16 cellular contexts compared by ENCODE assay signal in genomic region chr12:13853471-13853870, GRCh38.
DNase-seq lines count a peak whose midpoint lies in the region; ATAC-seq and TF ChIP-seq lines count a peak whose summit lies in the region.
"Had no signal": no experiment of that assay in that cellular context is flagged by ENCODE, and none has a peak within 500 bp of the region (broad histone marks: within the 10 kb centered on the region; RNA-seq: fewer than 3 reads in every experiment).

No MANE protein-coding gene starts in this region.

- no peak overlapping the region for H4K8ac ChIP-seq in mesendoderm (ENCODE audit: low read depth, low read length)

- TF ChIP-seq CTCF in right atrium auricular region (IDR thresholded peaks at IDR 0.05) = no peak

- H3K79me1 ChIP-seq in mesendoderm (ENCODE audit: low read length) = no peaks in the 10 kb centered on the region

- no peak overlapping the region for H4K5ac ChIP-seq in mesendoderm (ENCODE audit: low read length)

- no peak overlapping the region for H2BK15ac ChIP-seq in mesendoderm (replicated peaks; ENCODE audit: low read depth)

- no peak overlapping the region for H3K18ac ChIP-seq in mesendoderm (ENCODE audit: low read length)

- H3K27me3 ChIP-seq in right atrium auricular region (no peaks in the 10 kb centered on the region), mesendoderm (ENCODE audit: insufficient read depth, low read length, poor library complexity) (peaks cover 5% of the 10 kb centered on the region)
- H3K27me3 ChIP-seq: BLaER1 had no signal

- no peak overlapping the region for H3K4me2 ChIP-seq in mesendoderm (ENCODE audit: low read length)
- H3K4me2 ChIP-seq: BLaER1 had no signal

- H3K23ac ChIP-seq in mesendoderm (ENCODE audit: low read length) = no peak overlapping the region

- H3K4me1 ChIP-seq in right atrium auricular region (no peaks in the 10 kb centered on the region), mesendoderm (ENCODE audit: control insufficient read depth, low read depth, low read length) (no peaks in the 10 kb centered on the region)

- no peak overlapping the region for H3K56ac ChIP-seq in mesendoderm (ENCODE audit: low read length)

- no peak overlapping the region for H3K4ac ChIP-seq in mesendoderm (ENCODE audit: low read depth, low read length)

- H3K4me3 ChIP-seq in right atrium auricular region = no peak overlapping the region
- H3K4me3 ChIP-seq in mesendoderm (ENCODE audit: low read length) = no peak overlapping the region
- H3K4me3 ChIP-seq: BLaER1, GM23248 had no signal

- WGBS in mesendoderm (ENCODE audit: extremely low coverage, insufficient coverage, low lambda C conversion rate) = no CpG with 5 or more reads among the region's 3 CpGs

- no peak overlapping the region for H2BK120ac ChIP-seq in mesendoderm (ENCODE audit: low read depth, low read length)

- no peak overlapping the region for H2BK5ac ChIP-seq in mesendoderm (ENCODE audit: low read length)

- ATAC-seq in left ventricle myocardium superior = peak; percentile 26
- ATAC-seq: CD8-positive, alpha-beta T cell had no signal

- H3K9me3 ChIP-seq in right atrium auricular region = no peaks in the 10 kb centered on the region
- H3K9me3 ChIP-seq: BLaER1 had no signal

- no peak overlapping the region for H2AK5ac ChIP-seq in mesendoderm (ENCODE audit: low read length)

- no peak for DNase-seq in left ventricle myocardium superior
- no peak for DNase-seq in right atrium auricular region (ENCODE audit: low spot score)
- peak; percentile 73 for DNase-seq in cerebellum (ENCODE audit: low spot score)
- peak; percentile 81 for DNase-seq in mesendoderm
- no peak for DNase-seq in AML-193 (lab: John Stamatoyannopoulos, UW)
- DNase-seq in HK-2 (ENCODE audit: unreplicated experiment) = no peak
- DNase-seq: CD4-positive, CD25-positive, alpha-beta regulatory T cell; CD8-positive, alpha-beta T cell; DMS 273 treated with DMSO at 0.1 percent for 48 hours; EL; GF-D8; GM23248; H7; HCEC 1CT had no signal

- H3K36me3 ChIP-seq in right atrium auricular region (no peaks in the 10 kb centered on the region), mesendoderm (ENCODE audit: control insufficient read depth, insufficient read depth, low read length) (no peaks in the 10 kb centered on the region)
- H3K36me3 ChIP-seq: BLaER1 had no signal

- H3K27ac ChIP-seq in right atrium auricular region = no peak overlapping the region
- H3K27ac ChIP-seq in mesendoderm (ENCODE audit: low read depth, low read length) = no peak overlapping the region
- H3K27ac ChIP-seq: BLaER1, C4-2B, GM23248 had no signal

- no peaks in the 10 kb centered on the region for H3K79me2 ChIP-seq in mesendoderm (ENCODE audit: control insufficient read depth, insufficient read depth, low read length)

- intact Hi-C loops in left ventricle myocardium superior (cut with micrococcal nuclease) = no loop called here

- no peak overlapping the region for H3K9ac ChIP-seq in mesendoderm (ENCODE audit: low read length)
- H3K9ac ChIP-seq: BLaER1, GM23248 had no signal

Comparison
In these comparisons a context has a peak if more than half of its experiments do, and no peak if none do; other contexts are left out.
1. DNase-seq: peak in cerebellum (single experiment) and mesendoderm (single experiment); none in left ventricle myocardium superior (single experiment), right atrium auricular region (single experiment), AML-193 (0 of 2) and HK-2 (single experiment).